ENCODE assay signal across 8 cellular contexts in genomic region chr5:59673438-59674058, GRCh38.
DNase-seq lines count a peak whose midpoint lies in the region; ATAC-seq and TF ChIP-seq lines count a peak whose summit lies in the region.

No MANE protein-coding gene starts in this region.

- H3K27me3 Mint-ChIP-seq in immature natural killer cell (ENCODE audit: low read depth in 3 of 3) = peaks cover 2% of the 10 kb centered on the region in 3 donors

- no peaks in the 10 kb centered on the region for H3K36me3 ChIP-seq in BE2C
- H3K36me3 ChIP-seq in adipocyte (ENCODE audit: control insufficient read depth, insufficient read depth, low read length, severe bottlenecking) = no peaks in the 10 kb centered on the region
- H3K36me3 ChIP-seq in tibial artery = no peaks in the 10 kb centered on the region

- H3K36me3 Mint-ChIP-seq in immature natural killer cell = no peaks in the 10 kb centered on the region

- ATAC-seq in GM18867 (IDR thresholded peaks at IDR 0.05; ENCODE audit: unreplicated experiment) (peak; percentile 65), HG02870 (IDR thresholded peaks at IDR 0.05; ENCODE audit: unreplicated experiment) (no peak)

- no peaks in the 10 kb centered on the region for H3K9me3 Mint-ChIP-seq in immature natural killer cell

- no peak overlapping the region for H3K27ac Mint-ChIP-seq in immature natural killer cell

- no peaks in the 10 kb centered on the region for H3K4me1 Mint-ChIP-seq in immature natural killer cell

- H3K27me3 ChIP-seq in BE2C = no peaks in the 10 kb centered on the region; the same call in 1 of the 2 replicates
- no peaks in the 10 kb centered on the region for H3K27me3 ChIP-seq in adipocyte (replicated peaks; ENCODE audit: control insufficient read depth, insufficient read depth, low read length)
- H3K27me3 ChIP-seq in tibial artery = no peaks in the 10 kb centered on the region

- H3K27ac ChIP-seq in tibial artery = peak overlapping the region in 1 of 2 donors; percentile 18

- no peak for DNase-seq in BE2C
- DNase-seq in NCI-H146 (lab: John Stamatoyannopoulos, UW) = peak; percentile 56
- DNase-seq in adipocyte (ENCODE audit: low read depth) = peak; percentile 82
- peak; percentile 33 to 36 (median 34) for DNase-seq in immature natural killer cell
- DNase-seq in tibial artery = no peak
- no peak for DNase-seq in ecto neural progenitor cell (ENCODE audit: low spot score)

- no peaks in the 10 kb centered on the region for H3K4me1 ChIP-seq in BE2C
- H3K4me1 ChIP-seq in adipocyte (ENCODE audit: control insufficient read depth, insufficient read depth, low read length) = no peaks in the 10 kb centered on the region
- peaks cover 0 to 8% (median 3%) of the 10 kb centered on the region in 4 donors for H3K4me1 ChIP-seq in tibial artery

- peak; percentile 72 for TF ChIP-seq CTCF in BE2C (IDR thresholded peaks at IDR 0.05; ENCODE audit: low read depth, low read length)
- TF ChIP-seq CTCF in tibial artery (IDR thresholded peaks at IDR 0.05) = peak; percentile 83 to 86

- intact Hi-C loops in tibial artery (cut with DNase I; ENCODE audit: low total_unique reads) = no loop called here

- no peak overlapping the region for H3K4me3 Mint-ChIP-seq in immature natural killer cell

- H3K4me3 ChIP-seq in BE2C (ENCODE audit: low read depth, low read length) (no peak overlapping the region), adipocyte (ENCODE audit: low read length) (no peak overlapping the region), tibial artery (no peak overlapping the region)

- H3K9me3 ChIP-seq in BE2C (no peaks in the 10 kb centered on the region), adipocyte (ENCODE audit: control insufficient read depth, low read length) (no peaks in the 10 kb centered on the region), tibial artery (no peaks in the 10 kb centered on the region)

- H3K9ac ChIP-seq in adipocyte (ENCODE audit: low read length) = no peak overlapping the region

Comparison
In these comparisons a context has a peak if more than half of its experiments do, and no peak if none do; other contexts are left out.
1. DNase-seq: peak in NCI-H146 (single experiment), adipocyte (single experiment) and immature natural killer cell (3 of 3); none in BE2C (single experiment), tibial artery (0 of 2) and ecto neural progenitor cell (single experiment).